In the genomic region with DNA sequence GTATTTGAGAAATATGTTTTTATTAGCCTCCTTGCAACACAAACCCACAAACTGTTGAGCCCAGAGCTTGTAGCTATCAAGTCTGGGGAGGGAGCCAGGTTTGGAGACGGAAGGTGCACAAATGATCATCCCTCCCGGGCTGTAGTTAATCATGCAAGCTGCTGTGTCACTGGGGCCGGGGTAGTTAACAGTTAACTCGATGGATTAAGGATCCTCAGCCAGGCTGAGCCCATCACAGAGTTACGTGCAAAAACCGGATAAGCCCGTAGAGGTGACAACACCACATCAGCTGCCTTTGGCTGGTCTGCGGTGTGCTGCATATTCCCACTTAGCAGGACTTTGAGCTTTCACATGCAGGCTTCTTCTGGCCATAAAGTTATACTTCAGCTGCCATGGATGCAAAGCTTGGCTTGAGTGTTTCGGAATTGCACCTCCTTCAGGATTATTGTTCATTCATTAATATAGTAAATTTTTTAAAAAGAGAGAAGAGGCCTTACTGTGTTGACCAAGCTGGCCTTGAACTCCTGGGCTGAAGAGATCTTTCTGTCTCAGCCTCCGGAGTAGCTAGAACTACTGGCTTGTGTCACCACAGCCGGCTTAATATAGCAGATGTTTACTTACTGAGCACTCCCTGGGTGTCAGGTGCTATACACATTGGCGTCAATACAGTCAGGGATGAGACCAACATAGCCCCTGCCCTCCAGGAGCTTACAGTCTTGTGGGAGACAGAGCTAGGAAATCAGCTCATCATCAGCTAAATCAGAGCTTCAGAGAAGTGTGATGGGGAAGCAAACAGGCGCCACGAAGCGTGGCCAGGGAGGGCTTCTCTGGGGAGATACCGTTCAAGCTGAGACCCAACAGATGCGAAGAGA, we compare ENCODE assay signal across 9 cellular contexts.
DNase-seq lines count a peak whose midpoint lies in the region; ATAC-seq, FAIRE-seq and TF ChIP-seq lines count a peak whose summit lies in the region.
"Had no signal": no experiment of that assay in that cellular context is flagged by ENCODE, and none has a peak within 500 bp of the region (broad histone marks: within the 10 kb centered on the region; RNA-seq: fewer than 3 reads in every experiment).

No MANE protein-coding gene starts in this region.

- no peak overlapping the region for H3K27ac Mint-ChIP-seq in memory B cell

- CTCF ChIA-PET in GM12878 (lab: Yijun Ruan, JAX) = interaction anchor here (0.8 to 10.0 kb wide), 16 partner anchors 10 to 275 kb away, joined by 3 to 95 read pairs (median 6); no protein-coding TSS in a partner anchor

- intact Hi-C loops in GM12878 (cut with micrococcal nuclease; ENCODE audit: unreplicated experiment) (loop anchor here (5.0 kb wide), 1 partner anchor 145 kb away; no protein-coding TSS in a partner anchor), ascending aorta (cut with DNase I) (no loop called here)

- H3K4me3 ChIP-seq in AG10803 (ENCODE audit: low read length) (no peak overlapping the region), GM12878 (no peak overlapping the region), ascending aorta (no peak overlapping the region)

- DNase-seq in AG10803 (ENCODE audit: low read depth) = peak; percentile 71
- no peak for DNase-seq in GM12878 (ENCODE audit: low read depth, low spot score)
- DNase-seq in memory B cell (ENCODE audit: low spot score in 2 of 2) = no peak
- no peak for DNase-seq in ascending aorta (ENCODE audit: low spot score in 2 of 2)
- no peak for DNase-seq in NCI-H345 treated with DMSO at 0.1 percent for 48 hours (lab: John Stamatoyannopoulos, UW; ENCODE audit: unreplicated experiment)
- DNase-seq in activated CD8-positive, alpha-beta memory T cell treated with anti-CD3 and anti-CD28 coated beads for 24 hours = no peak
- no peak for DNase-seq in NCI-H1048 (lab: John Stamatoyannopoulos, UW)
- DNase-seq: activated CD8-positive, alpha-beta memory T cell treated with anti-CD3 and anti-CD28 coated beads, Interleukin-2, amount 50 U/mL, for 48 hours had no signal

- H3K27me3 Mint-ChIP-seq in memory B cell = no peaks in the 10 kb centered on the region

- 0 out of 4 replicates have a peak, but pooled peaks of 1 of the 2 experiments have one; percentile 13 for TF ChIP-seq EP300 in GM12878 (IDR thresholded peaks at IDR 0.05; ENCODE audit: borderline replicate concordance in 1 of 2, control insufficient read depth in 1 of 2, low read depth in 2 of 2, low read length in 2 of 2)

- in situ Hi-C loops in GM12878 (cut with MboI) = loop anchor here (5.0 kb wide), 1 partner anchor 230 kb away; no protein-coding TSS in a partner anchor

- no peaks in the 10 kb centered on the region for H3K9me3 Mint-ChIP-seq in memory B cell

- no peaks in the 10 kb centered on the region for H4K20me1 ChIP-seq in GM12878 (ENCODE audit: control insufficient read depth, insufficient read depth)

- SMC1A ChIA-PET in GM12878 (lab: Charles Lee; ENCODE audit: uncharacterized antibody, unreplicated experiment) = interaction anchor here (0.8 to 23.7 kb wide), 24 partner anchors 10 to 305 kb away, joined by 3 to 618 read pairs (median 5); a partner anchor contains a TSS

- no peak overlapping the region for H2AFZ ChIP-seq in GM12878 (ENCODE audit: control insufficient read depth, low read depth, low read length)

- BruUV-seq in GM12878 (replicated peaks; lab: Mats Ljungman, UMichigan) = no TSS peak

- no peaks in the 10 kb centered on the region for H3K27me3 ChIP-seq in GM12878 (replicated peaks in 1 of 2; ENCODE audit: control insufficient read depth in 2 of 2, insufficient read depth in 2 of 2, low read length in 1 of 2)
- no peaks in the 10 kb centered on the region for H3K27me3 ChIP-seq in ascending aorta

- POLR2A ChIA-PET in GM12878 (lab: Charles Lee) = interaction anchor here (0.7 to 15.2 kb wide), 23 partner anchors 10 to 433 kb away, joined by 3 to 414 read pairs (median 4); a partner anchor contains a TSS

- TF ChIP-seq POLR2A in GM12878 (IDR thresholded peaks at IDR 0.05; ENCODE audit: low read depth, low read length) = no peak; the same call in 1 of the 2 replicates

- FAIRE-seq in GM12878 (lab: Jason Lieb, UNC) = no peak

- peaks cover 14% of the 10 kb centered on the region for H3K4me1 Mint-ChIP-seq in memory B cell

- no peak overlapping the region for H3K4me3 Mint-ChIP-seq in memory B cell

- H3K27ac ChIP-seq in GM12878 (ENCODE audit: control insufficient read depth, insufficient read depth) = peak overlapping the region; percentile 95
- H3K27ac ChIP-seq in ascending aorta = no peak overlapping the region

- H3K9ac ChIP-seq in GM12878 (ENCODE audit: control insufficient read depth, insufficient read depth, low read length) = peak overlapping the region; percentile 83

- WGBS in GM12878 (ENCODE audit: insufficient coverage, insufficient replicate concordance, low lambda C conversion rate, missing lambda C conversion rate) = 87% methylated on average over 17 of the region's 17 CpGs

- H3K36me3 ChIP-seq in GM12878 (ENCODE audit: control insufficient read depth in 2 of 2, insufficient read depth in 2 of 2, low read length in 1 of 2) (peaks cover 0 to 5% of the 10 kb centered on the region in 2 experiments; a peak in 1 of 4 replicates), ascending aorta (peaks cover 0 to 3% of the 10 kb centered on the region in 2 donors)

- H3K79me2 ChIP-seq in GM12878 (ENCODE audit: control insufficient read depth, insufficient read depth, low read length) = peaks cover 30% of the 10 kb centered on the region

- ATAC-seq in HG02943 (IDR thresholded peaks at IDR 0.05; ENCODE audit: low read depth, unreplicated experiment) = peak; percentile 34
- peak; percentile 12 for ATAC-seq in GM12878
- peak; percentile 41 for ATAC-seq in memory B cell (ENCODE audit: low read depth)

- no peak for TF ChIP-seq RAD21 in GM12878 (IDR thresholded peaks at IDR 0.05; ENCODE audit: insufficient read depth, low read depth, low read length)

- H3K36me3 Mint-ChIP-seq in memory B cell = peaks cover 30% of the 10 kb centered on the region

- H3K9me3 ChIP-seq in GM12878 (replicated peaks; ENCODE audit: control insufficient read depth, insufficient read depth, low read length) (peaks cover 4% of the 10 kb centered on the region; the same call in 2 of the 3 replicates), ascending aorta (no peaks in the 10 kb centered on the region)

- RAD21 ChIA-PET in GM12878 (lab: Charles Lee; ENCODE audit: unreplicated experiment) = interaction anchor here (0.7 to 22.6 kb wide), 29 partner anchors 10 to 437 kb away, joined by 3 to 377 read pairs (median 5); a partner anchor contains a TSS

- H3K4me2 ChIP-seq in GM12878 (ENCODE audit: control insufficient read depth, insufficient read depth) = peak overlapping the region; percentile 15; the same call in 1 of the 2 replicates

- H3K4me1 ChIP-seq in GM12878 (ENCODE audit: control insufficient read depth, insufficient read depth, low read length) (peaks cover 77% of the 10 kb centered on the region), ascending aorta (peaks cover 7 to 22% of the 10 kb centered on the region in 2 donors)

- TF ChIP-seq CTCF in AG10803 (conservative IDR thresholded peaks at IDR 0.05; ENCODE audit: low read length) = no peak
- no peak for TF ChIP-seq CTCF in GM12878 (IDR thresholded peaks at IDR 0.05 in 2 of 3, conservative IDR thresholded peaks at IDR 0.05 in 1 of 3; ENCODE audit: control insufficient read depth in 2 of 3, extremely low read depth in 1 of 3, insufficient read depth in 1 of 3, low read depth in 3 of 3, low read length in 3 of 3)
- TF ChIP-seq CTCF in ascending aorta (IDR thresholded peaks at IDR 0.05) = no peak

TF ChIP-seq in GM12878, 131 proteins besides CTCF, POLR2A, EP300 and RAD21 (continues in another document):
- TF ChIP-seq, protein P1, sequence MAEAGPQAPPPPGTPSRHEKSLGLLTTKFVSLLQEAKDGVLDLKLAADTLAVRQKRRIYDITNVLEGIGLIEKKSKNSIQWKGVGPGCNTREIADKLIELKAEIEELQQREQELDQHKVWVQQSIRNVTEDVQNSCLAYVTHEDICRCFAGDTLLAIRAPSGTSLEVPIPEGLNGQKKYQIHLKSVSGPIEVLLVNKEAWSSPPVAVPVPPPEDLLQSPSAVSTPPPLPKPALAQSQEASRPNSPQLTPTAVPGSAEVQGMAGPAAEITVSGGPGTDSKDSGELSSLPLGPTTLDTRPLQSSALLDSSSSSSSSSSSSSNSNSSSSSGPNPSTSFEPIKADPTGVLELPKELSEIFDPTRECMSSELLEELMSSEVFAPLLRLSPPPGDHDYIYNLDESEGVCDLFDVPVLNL (IDR thresholded peaks at IDR 0.05; ENCODE audit: low read depth, low read length) = no peak
- TF ChIP-seq TCF12 (IDR thresholded peaks at IDR 0.05; ENCODE audit: low read depth, low read length) = peak; percentile 9; the same call in 1 of the 2 replicates
- TF ChIP-seq SMARCA5 (IDR thresholded peaks at IDR 0.05) = 0 out of 2 replicates have a peak, but pooled peaks have one; percentile 24
- TF ChIP-seq, protein P2, sequence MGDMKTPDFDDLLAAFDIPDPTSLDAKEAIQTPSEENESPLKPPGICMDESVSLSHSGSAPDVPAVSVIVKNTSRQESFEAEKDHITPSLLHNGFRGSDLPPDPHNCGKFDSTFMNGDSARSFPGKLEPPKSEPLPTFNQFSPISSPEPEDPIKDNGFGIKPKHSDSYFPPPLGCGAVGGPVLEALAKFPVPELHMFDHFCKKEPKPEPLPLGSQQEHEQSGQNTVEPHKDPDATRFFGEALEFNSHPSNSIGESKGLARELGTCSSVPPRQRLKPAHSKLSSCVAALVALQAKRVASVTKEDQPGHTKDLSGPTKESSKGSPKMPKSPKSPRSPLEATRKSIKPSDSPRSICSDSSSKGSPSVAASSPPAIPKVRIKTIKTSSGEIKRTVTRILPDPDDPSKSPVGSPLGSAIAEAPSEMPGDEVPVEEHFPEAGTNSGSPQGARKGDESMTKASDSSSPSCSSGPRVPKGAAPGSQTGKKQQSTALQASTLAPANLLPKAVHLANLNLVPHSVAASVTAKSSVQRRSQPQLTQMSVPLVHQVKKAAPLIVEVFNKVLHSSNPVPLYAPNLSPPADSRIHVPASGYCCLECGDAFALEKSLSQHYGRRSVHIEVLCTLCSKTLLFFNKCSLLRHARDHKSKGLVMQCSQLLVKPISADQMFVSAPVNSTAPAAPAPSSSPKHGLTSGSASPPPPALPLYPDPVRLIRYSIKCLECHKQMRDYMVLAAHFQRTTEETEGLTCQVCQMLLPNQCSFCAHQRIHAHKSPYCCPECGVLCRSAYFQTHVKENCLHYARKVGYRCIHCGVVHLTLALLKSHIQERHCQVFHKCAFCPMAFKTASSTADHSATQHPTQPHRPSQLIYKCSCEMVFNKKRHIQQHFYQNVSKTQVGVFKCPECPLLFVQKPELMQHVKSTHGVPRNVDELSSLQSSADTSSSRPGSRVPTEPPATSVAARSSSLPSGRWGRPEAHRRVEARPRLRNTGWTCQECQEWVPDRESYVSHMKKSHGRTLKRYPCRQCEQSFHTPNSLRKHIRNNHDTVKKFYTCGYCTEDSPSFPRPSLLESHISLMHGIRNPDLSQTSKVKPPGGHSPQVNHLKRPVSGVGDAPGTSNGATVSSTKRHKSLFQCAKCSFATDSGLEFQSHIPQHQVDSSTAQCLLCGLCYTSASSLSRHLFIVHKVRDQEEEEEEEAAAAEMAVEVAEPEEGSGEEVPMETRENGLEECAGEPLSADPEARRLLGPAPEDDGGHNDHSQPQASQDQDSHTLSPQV (IDR thresholded peaks at IDR 0.05) = peak; percentile 52; the same call in 1 of the 2 replicates
- TF ChIP-seq MEF2B (IDR thresholded peaks at IDR 0.05; ENCODE audit: partially characterized antibody, poor library complexity, severe bottlenecking) = peak; percentile 55
